In the genomic region with DNA sequence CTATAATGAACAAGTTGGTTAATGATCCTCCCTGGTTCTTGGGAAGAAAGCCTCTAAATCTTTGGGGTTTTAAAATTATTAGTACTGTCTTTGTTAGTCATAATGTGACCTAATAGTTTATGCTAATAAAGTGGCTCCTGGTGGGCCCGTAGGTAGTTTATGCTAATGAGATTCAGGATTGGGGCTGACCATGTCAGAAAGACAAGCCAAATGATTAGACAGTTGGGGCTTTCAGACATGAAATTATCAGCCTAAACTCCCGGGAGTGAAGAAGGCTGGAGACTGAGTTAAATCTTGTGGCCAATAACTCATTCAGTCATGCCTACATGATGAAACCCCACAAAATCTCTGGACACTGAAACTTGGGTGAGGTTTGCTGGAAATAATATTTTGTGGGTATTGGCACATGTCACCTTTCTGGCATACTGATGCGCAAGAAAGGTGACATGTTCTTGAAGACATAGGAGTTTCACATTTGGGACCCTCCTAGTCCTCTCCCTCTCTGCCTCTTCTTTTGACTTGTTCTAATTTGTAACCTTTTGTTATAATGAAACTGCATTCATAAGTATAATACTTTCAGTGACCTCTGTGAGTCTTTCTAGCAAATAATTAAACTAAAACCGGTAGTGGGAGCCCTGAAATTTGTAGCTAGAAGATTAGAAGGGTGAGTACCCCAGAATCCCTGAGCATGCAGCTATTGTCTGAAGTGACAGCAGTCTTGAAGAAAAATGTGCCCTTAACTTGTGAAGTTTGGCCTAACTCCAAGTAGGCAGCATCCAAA, we compare ENCODE assay signal across 18 cellular contexts.
A peak's percentile ranks its signal among the peaks of the same experiment; 100 is the strongest.
DNase-seq lines count a peak whose midpoint lies in the region; ATAC-seq and TF ChIP-seq lines count a peak whose summit lies in the region.
"Had no signal": no experiment of that assay in that cellular context is flagged by ENCODE, and none has a peak within 500 bp of the region (broad histone marks: within the 10 kb centered on the region; RNA-seq: fewer than 3 reads in every experiment).

No MANE protein-coding gene starts in this region.

- no peak overlapping the region for H3K4me3 Mint-ChIP-seq in endothelial cell (ENCODE audit: unreplicated experiment)
- H3K4me3 Mint-ChIP-seq: CD14-positive monocyte; CD8-positive, alpha-beta T cell; GM23338 had no signal

- H3K36me3 Mint-ChIP-seq in endothelial cell (ENCODE audit: low read depth, unreplicated experiment): no peaks in the 10 kb centered on the region
- H3K36me3 Mint-ChIP-seq: CD14-positive monocyte; CD8-positive, alpha-beta T cell had no signal

- ATAC-seq in GM18907 (IDR thresholded peaks at IDR 0.05; ENCODE audit: unreplicated experiment): peak; percentile 62
- peak; percentile 48 for ATAC-seq in GM21619 (IDR thresholded peaks at IDR 0.05; ENCODE audit: unreplicated experiment)
- peak; percentile 65 for ATAC-seq in HG03432 (IDR thresholded peaks at IDR 0.05; ENCODE audit: unreplicated experiment)
- no peak for ATAC-seq in GM21529 (IDR thresholded peaks at IDR 0.05; ENCODE audit: unreplicated experiment)
- ATAC-seq: A549; CD8-positive, alpha-beta T cell; GM23338 had no signal

- TF ChIP-seq CTCF in endothelial cell (IDR thresholded peaks at IDR 0.05; ENCODE audit: unreplicated experiment) (no peak), GM13976 (IDR thresholded peaks at IDR 0.05; ENCODE audit: borderline replicate concordance, control extremely low read depth, extremely low read depth, insufficient read depth, missing control alignments) (no peak)

- no peak for DNase-seq in endothelial cell (ENCODE audit: low spot score)
- no peak for DNase-seq in GM13976 (ENCODE audit: low spot score)
- DNase-seq in COLO829 (ENCODE audit: low spot score): no peak
- DNase-seq: Caco-2; CD8-positive, alpha-beta T cell; DMS53; GF-D8; H7; IMR-90; Kasumi-1; KBM-7 had no signal

- H3K27ac Mint-ChIP-seq in endothelial cell (ENCODE audit: unreplicated experiment): no peak overlapping the region
- H3K27ac Mint-ChIP-seq: CD14-positive monocyte; CD8-positive, alpha-beta T cell; GM23338 had no signal

- in situ Hi-C loops in GM13976 (cut with MboI; ENCODE audit: low sequenced_read_pairs, unreplicated experiment): no loop called here

- H3K9me3 Mint-ChIP-seq in endothelial cell (ENCODE audit: unreplicated experiment): no peaks in the 10 kb centered on the region
- H3K9me3 Mint-ChIP-seq: GM23338 had no signal

- no peaks in the 10 kb centered on the region for H3K27me3 Mint-ChIP-seq in endothelial cell (ENCODE audit: unreplicated experiment)

- H3K4me1 Mint-ChIP-seq in endothelial cell (ENCODE audit: unreplicated experiment): peaks cover 7% of the 10 kb centered on the region
